8 cellular contexts compared by ENCODE assay signal in the genomic region with DNA sequence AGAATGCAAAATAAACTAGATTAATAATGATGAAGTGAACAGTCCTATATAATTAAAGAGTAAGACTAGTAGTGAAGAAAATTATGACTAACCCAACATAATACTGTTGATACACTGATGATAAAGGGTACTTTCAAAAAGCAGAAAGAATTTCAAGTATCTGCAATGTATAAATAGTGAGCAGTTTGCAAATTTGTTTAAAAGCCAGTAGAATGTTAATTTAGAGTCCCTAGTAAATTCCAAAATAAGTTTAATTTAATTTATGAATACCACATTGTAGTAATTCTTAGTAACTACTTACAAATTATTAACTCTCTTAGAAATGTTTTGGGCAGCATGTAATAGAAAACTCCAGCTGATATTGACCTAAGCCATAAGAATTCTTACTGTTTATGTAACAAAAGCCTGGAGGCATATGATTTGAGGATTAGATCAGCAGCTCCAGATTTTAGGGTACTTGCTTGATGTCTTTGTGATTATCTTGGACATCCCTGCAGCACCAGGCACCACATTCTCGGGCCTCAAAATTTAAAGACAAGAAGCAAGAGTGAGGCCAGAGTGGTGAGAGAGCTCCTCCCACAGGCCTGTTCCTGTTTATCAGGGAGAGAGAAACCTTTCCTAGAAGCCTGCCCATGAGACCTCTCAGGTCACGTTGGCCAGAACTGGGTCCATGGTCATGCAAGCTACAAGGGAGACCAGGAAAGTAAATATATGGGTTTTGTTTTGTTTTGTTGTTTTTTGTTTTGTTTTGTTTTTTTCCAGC.
DNase-seq lines count a peak whose midpoint lies in the region; ATAC-seq and TF ChIP-seq lines count a peak whose summit lies in the region.

No MANE protein-coding gene starts in this region.

- intact Hi-C loops in activated naive CD4-positive, alpha-beta T cell treated with anti-CD3 and anti-CD28 coated beads for 36 hours (cut with micrococcal nuclease): loop anchor here (1.0 kb wide), 1 partner anchor 649 kb away; no protein-coding TSS in a partner anchor
- intact Hi-C loops in head of caudate nucleus (cut with DNase I) (no loop called here), upper lobe of right lung (cut with DNase I) (no loop called here), uterus (cut with DNase I; ENCODE audit: low total_unique reads) (no loop called here)

- no peak overlapping the region for H3K27ac Mint-ChIP-seq in activated naive CD4-positive, alpha-beta T cell treated with anti-CD3 and anti-CD28 coated beads for 36 hours

- H3K4me1 Mint-ChIP-seq in activated naive CD4-positive, alpha-beta T cell treated with anti-CD3 and anti-CD28 coated beads for 36 hours (ENCODE audit: low read depth): no peaks in the 10 kb centered on the region

- no peaks in the 10 kb centered on the region for H3K9me3 Mint-ChIP-seq in activated naive CD4-positive, alpha-beta T cell treated with anti-CD3 and anti-CD28 coated beads for 36 hours

- H3K9me3 ChIP-seq in HAP-1 (no peaks in the 10 kb centered on the region), SK-N-MC (ENCODE audit: low read depth, low read length) (peaks cover 10% of the 10 kb centered on the region; the same call in 1 of the 2 replicates), upper lobe of right lung (no peaks in the 10 kb centered on the region), uterus (no peaks in the 10 kb centered on the region)

- H3K27me3 Mint-ChIP-seq in activated naive CD4-positive, alpha-beta T cell treated with anti-CD3 and anti-CD28 coated beads for 36 hours (ENCODE audit: low read depth): no peaks in the 10 kb centered on the region

- H3K27ac ChIP-seq in SK-N-MC: peak overlapping the region; percentile 82
- no peak overlapping the region for H3K27ac ChIP-seq in upper lobe of right lung
- no peak overlapping the region for H3K27ac ChIP-seq in uterus

- TF ChIP-seq POLR2A in uterus (IDR thresholded peaks at IDR 0.05): no peak

- H3K36me3 ChIP-seq in HAP-1 (replicated peaks): no peaks in the 10 kb centered on the region
- peaks cover 10% of the 10 kb centered on the region; the same call in 1 of the 2 replicates for H3K36me3 ChIP-seq in SK-N-MC (ENCODE audit: insufficient read depth, low read length)
- H3K36me3 ChIP-seq in upper lobe of right lung: no peaks in the 10 kb centered on the region
- H3K36me3 ChIP-seq in uterus: no peaks in the 10 kb centered on the region

- H3K4me1 ChIP-seq in HAP-1 (no peaks in the 10 kb centered on the region), upper lobe of right lung (peaks cover 13% of the 10 kb centered on the region), uterus (no peaks in the 10 kb centered on the region)

- DNase-seq in activated naive CD4-positive, alpha-beta T cell treated with anti-CD3 and anti-CD28 coated beads for 36 hours: peak; percentile 51
- DNase-seq in activated naive CD4-positive, alpha-beta T cell treated with Interleukin-2 at 50 U/mL for 16 hours: no peak
- DNase-seq in HAP-1 (ENCODE audit: low spot score in 2 of 2) (peak; percentile 55 to 65), NAMALWA (ENCODE audit: low spot score) (peak; percentile 61), SK-N-MC (ENCODE audit: low read depth, low spot score) (no peak), head of caudate nucleus (peak in 26 of 42 donors; percentile 5 to 45 (median 16)), upper lobe of right lung (peak; percentile 64), uterus (no peak)

- no peak overlapping the region for H3K4me3 ChIP-seq in HAP-1
- H3K4me3 ChIP-seq in SK-N-MC: no peak overlapping the region
- H3K4me3 ChIP-seq in upper lobe of right lung: no peak overlapping the region
- no peak overlapping the region for H3K4me3 ChIP-seq in uterus

- peak; percentile 93 for ATAC-seq in upper lobe of right lung

- peak; percentile 42 for TF ChIP-seq CTCF in upper lobe of right lung (IDR thresholded peaks at IDR 0.05)
- TF ChIP-seq CTCF in uterus (IDR thresholded peaks at IDR 0.05): no peak

- CTCF ChIA-PET in activated naive CD4-positive, alpha-beta T cell treated with anti-CD3 and anti-CD28 coated beads for 36 hours (lab: Charles Lee): interaction anchor here (0.8 to 2.7 kb wide), 5 partner anchors 100 to 937 kb away, joined by 3 to 9 read pairs (median 4); no protein-coding TSS in a partner anchor

- H3K9ac ChIP-seq in SK-N-MC (ENCODE audit: insufficient read length): peak overlapping the region; percentile 45

- in situ Hi-C loops in HAP-1 (cut with MboI; ENCODE audit: low sequenced_read_pairs): no loop called here

- H3K36me3 Mint-ChIP-seq in activated naive CD4-positive, alpha-beta T cell treated with anti-CD3 and anti-CD28 coated beads for 36 hours (ENCODE audit: low read depth): no peaks in the 10 kb centered on the region

- H3K4me3 Mint-ChIP-seq in activated naive CD4-positive, alpha-beta T cell treated with anti-CD3 and anti-CD28 coated beads for 36 hours: no peak overlapping the region

- H3K27me3 ChIP-seq in HAP-1 (ENCODE audit: low read depth) (0 out of 2 replicates have a peak, but pooled peaks cover 2% of the 10 kb centered on the region), upper lobe of right lung (no peaks in the 10 kb centered on the region), uterus (no peaks in the 10 kb centered on the region)

Comparison
In these comparisons a context has a peak if more than half of its experiments do, and no peak if none do; other contexts are left out.
1. DNase-seq: peak in activated naive CD4-positive, alpha-beta T cell treated with anti-CD3 and anti-CD28 coated beads for 36 hours (single experiment), HAP-1 (2 of 2), NAMALWA (single experiment), head of caudate nucleus (26 of 42) and upper lobe of right lung (single experiment); none in activated naive CD4-positive, alpha-beta T cell treated with Interleukin-2 at 50 U/mL for 16 hours (single experiment), SK-N-MC (single experiment) and uterus (0 of 2).